ENCODE assay signal across 16 cellular contexts in genomic region chr15:47945869-47946666, GRCh38.
"Had no signal": no experiment of that assay in that cellular context is flagged by ENCODE, and none has a peak within 500 bp of the region (broad histone marks: within the 10 kb centered on the region; RNA-seq: fewer than 3 reads in every experiment).

No MANE protein-coding gene starts in this region.

- H3K9me3 ChIP-seq: ascending aorta, colonic mucosa, esophagus squamous epithelium, left lung, testis, upper lobe of right lung had no signal

- H3K4me3 ChIP-seq: ascending aorta, colonic mucosa, esophagus squamous epithelium, left lung, skin epidermis, testis, upper lobe of right lung had no signal

- ATAC-seq: activated CD8-positive, alpha-beta T cell treated with anti-CD3 and anti-CD28 coated beads for 36 hours; foreskin keratinocyte; left lung; stimulated activated naive CD8-positive, alpha-beta T cell treated with anti-CD3 and anti-CD28 coated beads, Interleukin-15, amount 100 ng/mL, for 72 hours; upper lobe of right lung had no signal

- H3K27ac ChIP-seq: ascending aorta, colonic mucosa, esophagus squamous epithelium, foreskin keratinocyte, left lung, skin epidermis, testis, upper lobe of right lung had no signal

- H3K36me3 ChIP-seq: ascending aorta, colonic mucosa, esophagus squamous epithelium, left lung, upper lobe of right lung had no signal

- H3K4me1 ChIP-seq: ascending aorta, colonic mucosa, esophagus squamous epithelium, foreskin keratinocyte, left lung, testis, upper lobe of right lung had no signal

- DNase-seq: activated CD4-positive, CD25-positive, alpha-beta regulatory T cell treated with anti-CD3 and anti-CD28 coated beads, Interleukin-2, amount 50 U/mL, for 72 hours; activated CD8-positive, alpha-beta memory T cell treated with anti-CD3 and anti-CD28 coated beads, Interleukin-2, amount 50 U/mL, for 48 hours; activated CD8-positive, alpha-beta T cell treated with anti-CD3 and anti-CD28 coated beads for 36 hours; activated naive CD4-positive, alpha-beta T cell; colonic mucosa; esophagus squamous epithelium; foreskin keratinocyte; head of caudate nucleus; left lung; mesenchymal stem cell; stimulated activated CD4-positive, alpha-beta T cell treated with anti-CD3 and anti-CD28 coated beads, Interleukin-4, amount 100 ng/mL, for 4 hours; stimulated activated naive CD8-positive, alpha-beta T cell treated with anti-CD3 and anti-CD28 coated beads, Interleukin-15, amount 100 ng/mL, for 72 hours; testis; upper lobe of right lung had no signal

- H3K27me3 ChIP-seq: ascending aorta, colonic mucosa, foreskin keratinocyte, left lung, testis, upper lobe of right lung had no signal
